In the genomic region with DNA sequence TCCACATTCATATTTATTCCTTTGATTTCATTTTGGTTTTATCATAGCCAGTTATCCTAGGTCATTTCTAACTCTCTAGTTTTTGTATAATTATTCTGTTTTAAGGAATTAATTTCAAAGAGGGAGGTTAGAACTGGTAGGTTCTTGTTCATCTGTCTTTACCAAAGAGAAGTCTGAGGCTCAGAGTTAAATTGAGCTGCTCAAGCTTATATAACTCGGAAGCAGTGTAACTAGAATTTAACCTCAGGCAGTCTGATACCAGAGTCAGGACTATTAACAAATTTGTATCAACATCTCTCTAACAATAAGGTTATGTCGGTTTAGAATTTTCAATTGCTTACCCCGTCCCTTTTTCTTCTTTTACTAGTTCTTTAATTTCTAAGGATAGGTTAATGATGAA, we compare ENCODE assay signal across 17 cellular contexts.
A peak's percentile ranks its signal among the peaks of the same experiment; 100 is the strongest.
DNase-seq lines count a peak whose midpoint lies in the region; ATAC-seq and TF ChIP-seq lines count a peak whose summit lies in the region.
"Had no signal": no experiment of that assay in that cellular context is flagged by ENCODE, and none has a peak within 500 bp of the region (broad histone marks: within the 10 kb centered on the region; RNA-seq: fewer than 3 reads in every experiment).

No MANE protein-coding gene starts in this region.

- no peak overlapping the region for H2AFZ ChIP-seq in Karpas-422 (ENCODE audit: low read length)
- no peak overlapping the region for H2AFZ ChIP-seq in smooth muscle cell (ENCODE audit: low read depth)

- H3K79me2 ChIP-seq in Karpas-422 (ENCODE audit: low read length) (peaks cover 83% of the 10 kb centered on the region), smooth muscle cell (ENCODE audit: low read depth) (peaks cover 85% of the 10 kb centered on the region)

- H3K9ac ChIP-seq in Karpas-422 (ENCODE audit: low read length), result no peak overlapping the region
- no peak overlapping the region for H3K9ac ChIP-seq in smooth muscle cell (ENCODE audit: low read depth)

- TF ChIP-seq CTCF in WERI-Rb-1 (IDR thresholded peaks at IDR 0.05; ENCODE audit: low read depth, low read length), result no peak
- no peak for TF ChIP-seq CTCF in smooth muscle cell (IDR thresholded peaks at IDR 0.05; ENCODE audit: borderline replicate concordance, insufficient read depth, poor library complexity, severe bottlenecking)

- no peak overlapping the region for H3K4me3 ChIP-seq in Karpas-422 (ENCODE audit: low read length)
- H3K4me3 ChIP-seq in WERI-Rb-1 (ENCODE audit: low read depth, low read length), result no peak overlapping the region
- no peak overlapping the region for H3K4me3 ChIP-seq in smooth muscle cell

- H3K4me2 ChIP-seq in Karpas-422 (ENCODE audit: low read depth, low read length, poor library complexity, severe bottlenecking) (no peak overlapping the region), smooth muscle cell (peak overlapping the region; percentile 60)

- DNase-seq in Karpas-422, result no peak
- DNase-seq in WERI-Rb-1, result no peak
- DNase-seq in left ventricle myocardium superior, result no peak
- DNase-seq in smooth muscle cell (lab: John Stamatoyannopoulos, UW; ENCODE audit: unreplicated experiment), result no peak
- DNase-seq in cerebellum (ENCODE audit: low spot score), result no peak
- DNase-seq: CD4-positive, CD25-positive, alpha-beta regulatory T cell; DMS53; KG1; NCI-H1436; NCI-H2029; NCI-H2171; NCI-H446 treated with DMSO at 0.1 percent for 48 hours; NK-92 treated with Interleukin-12 subunit alpha and Interleukin-12 subunit beta, amount 100 ng/mL, for 24 hours; PC-3 had no signal

- 94% methylated on average over 3 of the region's 3 CpGs for WGBS in smooth muscle cell (ENCODE audit: low lambda C conversion rate)

- intact Hi-C loops in left ventricle myocardium superior (cut with micrococcal nuclease), result no loop called here

- peak; percentile 51 for ATAC-seq in left ventricle myocardium superior
- no peak for ATAC-seq in GM19351 (IDR thresholded peaks at IDR 0.05; ENCODE audit: unreplicated experiment)
- no peak for ATAC-seq in HG02588 (IDR thresholded peaks at IDR 0.05; ENCODE audit: unreplicated experiment)
- ATAC-seq: HepG2, PC-3 had no signal

- no peaks in the 10 kb centered on the region; the same call in 1 of the 2 replicates for H4K20me1 ChIP-seq in Karpas-422 (ENCODE audit: insufficient read depth, low read depth, low read length)
- peaks cover 33% of the 10 kb centered on the region for H4K20me1 ChIP-seq in smooth muscle cell (ENCODE audit: low read depth)

- H3K9me2 ChIP-seq in Karpas-422 (replicated peaks; ENCODE audit: insufficient read depth, low read length), result no peaks in the 10 kb centered on the region

- no peaks in the 10 kb centered on the region for H3K9me3 ChIP-seq in Karpas-422 (ENCODE audit: low read length)
- no peaks in the 10 kb centered on the region for H3K9me3 ChIP-seq in WERI-Rb-1 (ENCODE audit: severe bottlenecking)
- H3K9me3 ChIP-seq in smooth muscle cell (replicated peaks; ENCODE audit: low read depth), result no peaks in the 10 kb centered on the region

- H3K27me3 ChIP-seq in Karpas-422 (ENCODE audit: low read length) (no peaks in the 10 kb centered on the region), WERI-Rb-1 (ENCODE audit: insufficient read depth, low read depth, severe bottlenecking) (no peaks in the 10 kb centered on the region), smooth muscle cell (ENCODE audit: low read depth) (no peaks in the 10 kb centered on the region)

- H3K36me3 ChIP-seq in Karpas-422 (ENCODE audit: insufficient read depth, low read length) (no peaks in the 10 kb centered on the region), WERI-Rb-1 (peaks cover 20% of the 10 kb centered on the region), smooth muscle cell (ENCODE audit: low read depth) (no peaks in the 10 kb centered on the region)

- peak overlapping the region; percentile 8; the same call in 1 of the 2 replicates for H3K27ac ChIP-seq in Karpas-422 (ENCODE audit: low read length)
- peak overlapping the region; percentile 49; the same call in 1 of the 2 replicates for H3K27ac ChIP-seq in WERI-Rb-1
- peak overlapping the region; percentile 58 for H3K27ac ChIP-seq in smooth muscle cell (ENCODE audit: low read depth)

- H3F3A ChIP-seq in smooth muscle cell (ENCODE audit: low read depth), result peaks cover 11% of the 10 kb centered on the region

- H3K4me1 ChIP-seq in Karpas-422 (ENCODE audit: low read length) (peaks cover 74% of the 10 kb centered on the region), smooth muscle cell (ENCODE audit: low read depth) (peaks cover 21% of the 10 kb centered on the region)

Comparison
In these comparisons a context has a peak if more than half of its experiments do, and no peak if none do; other contexts are left out.
1. H3K27ac ChIP-seq: peak in every context shown above with its lines; median percentile 58 in smooth muscle cell; 49 in WERI-Rb-1; 8 in Karpas-422.